Comparison of ENCODE assay signal across 9 cellular contexts in genomic region chr11:63887600-63887999, GRCh38. TPM values are rescaled to one million over a fixed set of nuclear protein-coding genes. Genes with fewer than 3 reads are reported as not detected.
DNase-seq lines count a peak whose midpoint lies in the region; ATAC-seq and TF ChIP-seq lines count a peak whose summit lies in the region.
"Had no signal": no experiment of that assay in that cellular context is flagged by ENCODE, and none has a peak within 500 bp of the region (broad histone marks: within the 10 kb centered on the region; RNA-seq: fewer than 3 reads in every experiment).

No MANE protein-coding gene starts in this region.

- peaks cover 37% of the 10 kb centered on the region for H3K9me1 ChIP-seq in IMR-90 (ENCODE audit: insufficient read depth, low read length)

- H3K27me3 ChIP-seq in ACC112 (ENCODE audit: insufficient read depth, low read length) (no peaks in the 10 kb centered on the region), IMR-90 (ENCODE audit: control insufficient read depth, insufficient read depth, low read length) (no peaks in the 10 kb centered on the region), mucosa of stomach (ENCODE audit: control insufficient read depth, insufficient read depth, low read length) (no peaks in the 10 kb centered on the region)

- in situ Hi-C loops in IMR-90 (cut with MboI; ENCODE audit: low sequenced_read_pairs) = no loop called here

- no peak overlapping the region for H2BK120ac ChIP-seq in IMR-90 (ENCODE audit: low read depth, low read length)

- no peak overlapping the region for H2BK15ac ChIP-seq in IMR-90 (ENCODE audit: low read depth, low read length)

- CTCF ChIA-PET in IMR-90 (lab: Yijun Ruan, JAX) (no interaction called here), MCF 10A (lab: Yijun Ruan, JAX) (interaction anchor here (0.5 to 4.0 kb wide), 8 partner anchors 11 to 58 kb away, joined by 3 to 24 read pairs (median 4); partner anchors contain the start of gene MARK2)

- H2BK5ac ChIP-seq in IMR-90 (ENCODE audit: low read depth, low read length, poor library complexity, severe bottlenecking) = no peak overlapping the region

- peaks cover 25% of the 10 kb centered on the region for H3K4me1 ChIP-seq in ACC112 (ENCODE audit: control insufficient read depth, insufficient read depth, low read length, unreplicated experiment)
- peaks cover 11% of the 10 kb centered on the region for H3K4me1 ChIP-seq in IMR-90 (ENCODE audit: control insufficient read depth, insufficient read depth, low read length)
- H3K4me1 ChIP-seq in mucosa of stomach (ENCODE audit: control insufficient read depth, insufficient read depth, low read length) = peaks cover 68% of the 10 kb centered on the region

- no peak for ATAC-seq in IMR-90 (ENCODE audit: low read depth)
- no peak for ATAC-seq in HG03097 (IDR thresholded peaks at IDR 0.05; ENCODE audit: low FRiP score, unreplicated experiment)
- no peak for ATAC-seq in GM19463 (IDR thresholded peaks at IDR 0.05; ENCODE audit: unreplicated experiment)

- H3K23ac ChIP-seq in IMR-90 (ENCODE audit: low read depth, low read length) = peak overlapping the region; percentile 26; the same call in 1 of the 2 replicates

- H3K9me3 ChIP-seq in IMR-90 (ENCODE audit: control insufficient read depth, insufficient read depth, low read length) = no peaks in the 10 kb centered on the region
- H3K9me3 ChIP-seq in mucosa of stomach (ENCODE audit: control insufficient read depth, low read length) = no peaks in the 10 kb centered on the region

- no peak overlapping the region for H4K91ac ChIP-seq in IMR-90 (ENCODE audit: insufficient read depth, low read depth, low read length)

- H3K9me3 Mint-ChIP-seq in MCF 10A (ENCODE audit: unreplicated experiment) = no peaks in the 10 kb centered on the region

- no peaks in the 10 kb centered on the region for H3K27me3 Mint-ChIP-seq in MCF 10A (ENCODE audit: insufficient read depth, unreplicated experiment)

- peaks cover 18% of the 10 kb centered on the region for H3K36me3 Mint-ChIP-seq in MCF 10A (ENCODE audit: insufficient read depth, unreplicated experiment)

- DNase-seq in IMR-90 = no peak
- DNase-seq in MCF 10A (ENCODE audit: unreplicated experiment) = no peak
- DNase-seq in RPMI8226 = no peak
- no peak for DNase-seq in NK-92 treated with Interleukin-12 subunit alpha and Interleukin-12 subunit beta, amount 100 ng/mL, for 24 hours (lab: John Stamatoyannopoulos, UW)
- DNase-seq: SW 1271 had no signal

- dilution Hi-C loops in IMR-90 (cut with HindIII; ENCODE audit: low sequenced_read_pairs, unreplicated experiment) = no loop called here

- H2AK5ac ChIP-seq in IMR-90 (ENCODE audit: low read depth, low read length) = no peak overlapping the region

- H2AFZ ChIP-seq in ACC112 (ENCODE audit: low read length, unreplicated experiment) (no peak overlapping the region), IMR-90 (replicated peaks; ENCODE audit: low read length, poor library complexity) (peak overlapping the region; percentile 17)

- peak overlapping the region; percentile 80 for H3K27ac Mint-ChIP-seq in MCF 10A (ENCODE audit: low read depth, unreplicated experiment)

- peaks cover 89% of the 10 kb centered on the region for H4K20me1 ChIP-seq in IMR-90 (ENCODE audit: insufficient read depth, low read length)

- no peak overlapping the region for H2BK20ac ChIP-seq in IMR-90 (ENCODE audit: low read depth, low read length)

- POLR2A ChIA-PET in IMR-90 (lab: Charles Lee; ENCODE audit: unreplicated experiment) (no interaction called here), MCF 10A (lab: Yijun Ruan, JAX) (interaction anchor here (0.9 to 4.1 kb wide), 8 partner anchors 12 to 206 kb away, joined by 3 to 39 read pairs (median 5); partner anchors contain the start of genes MARK2, RTN3 and ZFTA)

- H3K79me2 ChIP-seq in ACC112 (ENCODE audit: control insufficient read depth, insufficient read depth, low read length, unreplicated experiment) = peaks cover 56% of the 10 kb centered on the region

- peak overlapping the region; percentile 8; the same call in 1 of the 2 replicates for H3K27ac ChIP-seq in ACC112 (ENCODE audit: low read depth, low read length)
- no peak overlapping the region for H3K27ac ChIP-seq in IMR-90 (ENCODE audit: insufficient read depth, low read length)

- TF ChIP-seq POLR2A in IMR-90 (IDR thresholded peaks at IDR 0.05; ENCODE audit: low read depth, low read length) = no peak

- H3K18ac ChIP-seq in IMR-90 (ENCODE audit: low read depth, low read length) = no peak overlapping the region

- no peak overlapping the region for H3K4me3 Mint-ChIP-seq in MCF 10A (ENCODE audit: unreplicated experiment)

- no peak for TF ChIP-seq RAD21 in IMR-90 (IDR thresholded peaks at IDR 0.05; ENCODE audit: low read length)

- BruUV-seq in IMR-90 (replicated peaks; lab: Mats Ljungman, UMichigan) (no TSS peak), MCF 10A (replicated peaks; lab: Mats Ljungman, UMichigan) (no TSS peak)

- H3K4me2 ChIP-seq in IMR-90 (ENCODE audit: low read depth, low read length) = no peak overlapping the region

- H3K79me1 ChIP-seq in IMR-90 (ENCODE audit: low read depth in 1 of 2, low read length in 2 of 2) = peaks cover 52 to 89% of the 10 kb centered on the region in 2 experiments

- H2AK9ac ChIP-seq in IMR-90 (replicated peaks; ENCODE audit: low read depth, low read length, poor library complexity) = no peak overlapping the region

- 0 out of 2 replicates have a peak overlapping the region, but pooled peaks have one; percentile 7 for H3K14ac ChIP-seq in IMR-90 (replicated peaks; ENCODE audit: low read depth, low read length)

- no peak overlapping the region for H3K4ac ChIP-seq in IMR-90 (ENCODE audit: low read depth, low read length)

- peaks cover 42% of the 10 kb centered on the region for H3K4me1 Mint-ChIP-seq in MCF 10A (ENCODE audit: insufficient read depth, unreplicated experiment)

- H3K36me3 ChIP-seq in ACC112 (ENCODE audit: insufficient read depth, low read length) (peaks cover 5% of the 10 kb centered on the region; the same call in 1 of the 2 replicates), IMR-90 (ENCODE audit: control insufficient read depth, insufficient read depth, low read length) (peaks cover 5% of the 10 kb centered on the region; the same call in 1 of the 2 replicates), mucosa of stomach (ENCODE audit: control insufficient read depth, insufficient read depth, low read length) (no peaks in the 10 kb centered on the region)

- no peak overlapping the region for H4K8ac ChIP-seq in IMR-90 (ENCODE audit: low read depth in 2 of 2, low read length in 2 of 2)

- no peak overlapping the region for H3K4me3 ChIP-seq in ACC112 (ENCODE audit: low read depth, low read length)
- no peak overlapping the region for H3K4me3 ChIP-seq in IMR-90 (ENCODE audit: insufficient read depth, low read depth, low read length)
- no peak overlapping the region for H3K4me3 ChIP-seq in mucosa of stomach (ENCODE audit: low read length)

- no peak for TF ChIP-seq CTCF in IMR-90 (conservative IDR thresholded peaks at IDR 0.05; ENCODE audit: low read depth, low read length)
- TF ChIP-seq CTCF in MCF 10A (IDR thresholded peaks at IDR 0.05; ENCODE audit: unreplicated experiment) = no peak

- H3K56ac ChIP-seq in IMR-90 (ENCODE audit: extremely low read depth, insufficient read depth, low read length) = no peak overlapping the region

- no peak overlapping the region for H3K9ac ChIP-seq in IMR-90 (ENCODE audit: low read depth, low read length)
- peak overlapping the region; percentile 76 for H3K9ac ChIP-seq in mucosa of stomach (ENCODE audit: low read length)

- WGBS in IMR-90 (ENCODE audit: extremely low coverage in 2 of 2, insufficient read length in 1 of 2), 2 experiments = 7% methylated on average over 2 of the region's 4 CpGs; no CpG with 5 or more reads in 1 of the 2 experiments

- intact Hi-C loops in IMR-90 (cut with micrococcal nuclease) (no loop called here), MCF 10A (cut with micrococcal nuclease) (loop anchor here (5.0 to 10.0 kb wide), 2 partner anchors 45 to 47 kb away; partner anchors contain the start of gene NAA40)

- no peak overlapping the region for H4K5ac ChIP-seq in IMR-90 (ENCODE audit: low read depth, low read length)

TF ChIP-seq in IMR-90, 13 proteins besides CTCF, POLR2A, EP300 and RAD21 (continues in another document):
- TF ChIP-seq BHLHE40 (IDR thresholded peaks at IDR 0.05; ENCODE audit: low read depth, low read length) (no peak), FOS (IDR thresholded peaks at IDR 0.05; ENCODE audit: low read depth, low read length) (no peak), RFX5 (IDR thresholded peaks at IDR 0.05; ENCODE audit: low read depth, low read length) (no peak), CHD1 (IDR thresholded peaks at IDR 0.05; ENCODE audit: low read depth, low read length) (no peak)
- TF ChIP-seq, protein P1, sequence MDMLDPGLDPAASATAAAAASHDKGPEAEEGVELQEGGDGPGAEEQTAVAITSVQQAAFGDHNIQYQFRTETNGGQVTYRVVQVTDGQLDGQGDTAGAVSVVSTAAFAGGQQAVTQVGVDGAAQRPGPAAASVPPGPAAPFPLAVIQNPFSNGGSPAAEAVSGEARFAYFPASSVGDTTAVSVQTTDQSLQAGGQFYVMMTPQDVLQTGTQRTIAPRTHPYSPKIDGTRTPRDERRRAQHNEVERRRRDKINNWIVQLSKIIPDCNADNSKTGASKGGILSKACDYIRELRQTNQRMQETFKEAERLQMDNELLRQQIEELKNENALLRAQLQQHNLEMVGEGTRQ (IDR thresholded peaks at IDR 0.05; ENCODE audit: low read depth, low read length) = no peak

RNA-seq across cellular contexts. Expression of gene RCOR2, which starts 29.4 kb away (rescaled TPM):
- total RNA-seq in IMR-90 (2012; rRNA removed) (0.56 and 0.90 TPM in 2 replicates), MCF 10A (2022) (0.15 TPM in 1 of 2 replicates, not detected in the other)
- 2.0 and 2.4 TPM in 2 replicates for polyA plus RNA-seq in IMR-90 (2012; rRNA removed)
- 1.9 and 2.9 TPM in 2 replicates for polyA plus RNA-seq in IMR-90 (2012; cell fraction: cytosol; rRNA removed)
- 5.0 and 5.7 TPM in 2 replicates for polyA plus RNA-seq in IMR-90 (2012; cell fraction: nucleus; rRNA removed; ENCODE audit: low replicate concordance)

RNA-seq across cellular contexts. Expression of gene MARK2, which starts 48.7 kb away (rescaled TPM):
- total RNA-seq in IMR-90 (2012; rRNA removed) = 6.6 and 7.2 TPM in 2 replicates
- 17.3 and 19.9 TPM in 2 replicates for polyA plus RNA-seq in IMR-90 (2012; rRNA removed)
- polyA plus RNA-seq in IMR-90 (2012; cell fraction: cytosol; rRNA removed) = 13.2 and 14.5 TPM in 2 replicates
- polyA plus RNA-seq in IMR-90 (2012; cell fraction: nucleus; rRNA removed; ENCODE audit: low replicate concordance) = 17.4 and 22.9 TPM in 2 replicates
- total RNA-seq in MCF 10A (2022) = 36.9 and 39.8 TPM in 2 replicates

RNA-seq across cellular contexts. Expression of gene NAA40, which starts 51.2 kb away (rescaled TPM):
- total RNA-seq in IMR-90 (2012; rRNA removed) (8.9 and 15.2 TPM in 2 replicates), MCF 10A (2022) (11.7 and 13.4 TPM in 2 replicates)
- polyA plus RNA-seq in IMR-90 (2012; rRNA removed) = 23.1 and 24.7 TPM in 2 replicates
- 10.1 and 11.0 TPM in 2 replicates for polyA plus RNA-seq in IMR-90 (2012; cell fraction: cytosol; rRNA removed)
- polyA plus RNA-seq in IMR-90 (2012; cell fraction: nucleus; rRNA removed; ENCODE audit: low replicate concordance) = 61.6 and 108 TPM in 2 replicates
